21 cellular contexts compared by ENCODE assay signal in the genomic region with DNA sequence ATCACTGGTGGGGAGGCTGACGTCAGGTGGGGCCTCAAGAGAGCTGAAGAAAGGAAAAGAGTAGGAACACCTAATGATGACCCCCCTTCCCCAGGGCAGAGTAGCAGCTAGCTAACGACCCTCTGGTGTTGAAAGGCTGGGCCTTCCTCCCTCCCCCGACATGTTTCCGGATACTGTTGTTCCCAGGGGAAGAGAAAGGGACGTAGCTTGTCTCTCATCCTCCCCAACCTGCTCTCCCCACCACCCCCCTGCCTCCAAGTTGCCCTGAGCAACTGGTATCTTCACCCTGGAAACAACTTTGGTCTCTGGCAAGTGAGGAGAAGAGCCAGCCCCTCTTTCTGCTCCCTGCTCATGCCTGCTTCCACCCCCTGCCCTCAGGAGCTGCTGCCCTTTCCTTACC. TPM values are rescaled to one million over a fixed set of nuclear protein-coding genes. Genes with fewer than 3 reads are reported as not detected.
DNase-seq lines count a peak whose midpoint lies in the region; ATAC-seq and TF ChIP-seq lines count a peak whose summit lies in the region.
"Had no signal": no experiment of that assay in that cellular context is flagged by ENCODE, and none has a peak within 500 bp of the region (broad histone marks: within the 10 kb centered on the region; RNA-seq: fewer than 3 reads in every experiment).

No MANE protein-coding gene starts in this region.

- no peak for TF ChIP-seq CTCF in GM10266 (IDR thresholded peaks at IDR 0.05; ENCODE audit: control insufficient read depth, insufficient read depth, low read depth, missing control alignments)
- no peak for TF ChIP-seq CTCF in gastroesophageal sphincter (IDR thresholded peaks at IDR 0.05)
- no peak for TF ChIP-seq CTCF in neural progenitor cell (IDR thresholded peaks at IDR 0.05)

- no peak for TF ChIP-seq POLR2A in gastroesophageal sphincter (IDR thresholded peaks at IDR 0.05)

- H3K27ac Mint-ChIP-seq in neural progenitor cell, result no peak overlapping the region
- no peak overlapping the region for H3K27ac Mint-ChIP-seq in stimulated activated effector memory CD8-positive, alpha-beta T cell treated with anti-CD3 and anti-CD28 coated beads, Interleukin-12 subunit alpha, Interleukin-12 subunit beta, amount 100 ng/mL, for 72 hours
- H3K27ac Mint-ChIP-seq: IgD-negative memory B cell; stimulated activated naive CD8-positive, alpha-beta T cell treated with anti-CD3 and anti-CD28 coated beads, Interleukin-15, amount 100 ng/mL, for 72 hours had no signal

- H3K4me1 ChIP-seq in HUES6 (ENCODE audit: control insufficient read depth, insufficient read depth, low read length) (peaks cover 38% of the 10 kb centered on the region), gastroesophageal sphincter (peaks cover 0 to 53% (median 26%) of the 10 kb centered on the region in 3 donors), neural progenitor cell (peaks cover 30% of the 10 kb centered on the region)

- H3K9me3 Mint-ChIP-seq in neural progenitor cell, result no peaks in the 10 kb centered on the region
- no peaks in the 10 kb centered on the region for H3K9me3 Mint-ChIP-seq in stimulated activated effector memory CD8-positive, alpha-beta T cell treated with anti-CD3 and anti-CD28 coated beads, Interleukin-12 subunit alpha, Interleukin-12 subunit beta, amount 100 ng/mL, for 72 hours
- H3K9me3 Mint-ChIP-seq: IgD-negative memory B cell; stimulated activated naive CD8-positive, alpha-beta T cell treated with anti-CD3 and anti-CD28 coated beads, Interleukin-15, amount 100 ng/mL, for 72 hours had no signal

- peaks cover 25% of the 10 kb centered on the region for H3K27me3 ChIP-seq in HUES6 (ENCODE audit: control insufficient read depth, insufficient read depth, low read length)
- no peaks in the 10 kb centered on the region for H3K27me3 ChIP-seq in gastroesophageal sphincter
- peaks cover 32% of the 10 kb centered on the region for H3K27me3 ChIP-seq in neural progenitor cell
- H3K27me3 ChIP-seq: ascending aorta had no signal

- H3K4me3 ChIP-seq in HUES6 (ENCODE audit: low read depth, low read length) (peak overlapping the region; percentile 73; the same call in 1 of the 2 replicates), gastroesophageal sphincter (peak overlapping the region in 1 of 2 donors; percentile 67), neural progenitor cell (peak overlapping the region; percentile 8)

- H3K27ac ChIP-seq in HUES6 (ENCODE audit: low read depth, low read length) (no peak overlapping the region), gastroesophageal sphincter (peak overlapping the region in 3 of 4 donors; percentile 82 to 93 (median 86)), neural progenitor cell (no peak overlapping the region)

- H3K9me3 ChIP-seq in HUES6 (ENCODE audit: control insufficient read depth, insufficient read depth, low read depth, low read length) (no peaks in the 10 kb centered on the region), gastroesophageal sphincter (no peaks in the 10 kb centered on the region), neural progenitor cell (ENCODE audit: low read depth) (no peaks in the 10 kb centered on the region)
- H3K9me3 ChIP-seq: ascending aorta had no signal

- H3K79me2 ChIP-seq in neural progenitor cell (ENCODE audit: low read depth), result no peaks in the 10 kb centered on the region

- ATAC-seq in gastroesophageal sphincter (no peak), left lobe of liver (no peak)
- ATAC-seq in stimulated activated effector memory CD8-positive, alpha-beta T cell treated with anti-CD3 and anti-CD28 coated beads, Interleukin-12 subunit alpha, Interleukin-12 subunit beta, amount 100 ng/mL, for 72 hours, result no peak
- ATAC-seq: sciatic nerve; stimulated activated naive CD8-positive, alpha-beta T cell treated with anti-CD3 and anti-CD28 coated beads, Interleukin-15, amount 100 ng/mL, for 72 hours had no signal

- H4K20me1 ChIP-seq in neural progenitor cell (ENCODE audit: low read depth), result peaks cover 26% of the 10 kb centered on the region

- peak overlapping the region; percentile 91 for H3K4me2 ChIP-seq in neural progenitor cell

- H2AFZ ChIP-seq in neural progenitor cell (replicated peaks), result no peak overlapping the region

- DNase-seq in GM10266 (ENCODE audit: extremely low spot score), result peak; percentile 7
- peak; percentile 29 for DNase-seq in neural progenitor cell (ENCODE audit: low spot score)
- no peak for DNase-seq in left lobe of liver (ENCODE audit: low spot score)
- no peak for DNase-seq in HUDEP-2 (lab: John Stamatoyannopoulos, UW; ENCODE audit: unreplicated experiment in 76 of 76)
- no peak for DNase-seq in stimulated activated effector memory CD8-positive, alpha-beta T cell treated with anti-CD3 and anti-CD28 coated beads, Interleukin-12 subunit alpha, Interleukin-12 subunit beta, amount 100 ng/mL, for 72 hours (ENCODE audit: low spot score in 2 of 2)
- DNase-seq: activated CD4-positive, alpha-beta T cell treated with anti-CD3 and anti-CD28 coated beads, Interleukin-2, amount 50 U/mL, for 48 hours; activated naive CD4-positive, alpha-beta T cell treated with anti-CD3 and anti-CD28 coated beads, Interleukin-2, amount 50 U/mL, for 16 hours; activated T-cell treated with anti-CD3 and anti-CD28 coated beads, Interleukin-2, amount 50 U/mL, for 1 hour; COR-L47; EL; foreskin fibroblast; MM.1S; NCI-H1694; stimulated activated CD4-positive, alpha-beta T cell treated with anti-CD3 and anti-CD28 coated beads, Interleukin-1b, Interleukin-23, amount 100 ng/mL, for 48 hours; stimulated activated naive CD8-positive, alpha-beta T cell treated with anti-CD3 and anti-CD28 coated beads, Interleukin-15, amount 100 ng/mL, for 72 hours; T-helper 1 cell had no signal

- H3K27me3 Mint-ChIP-seq in neural progenitor cell (ENCODE audit: insufficient read depth, low read depth), result peaks cover 16% of the 10 kb centered on the region

- peaks cover 17% of the 10 kb centered on the region for H3K36me3 Mint-ChIP-seq in neural progenitor cell
- H3K36me3 Mint-ChIP-seq in stimulated activated effector memory CD8-positive, alpha-beta T cell treated with anti-CD3 and anti-CD28 coated beads, Interleukin-12 subunit alpha, Interleukin-12 subunit beta, amount 100 ng/mL, for 72 hours, result no peaks in the 10 kb centered on the region
- H3K36me3 Mint-ChIP-seq: IgD-negative memory B cell had no signal

- peaks cover 39% of the 10 kb centered on the region for H3K4me1 Mint-ChIP-seq in neural progenitor cell
- peaks cover 30% of the 10 kb centered on the region for H3K4me1 Mint-ChIP-seq in stimulated activated effector memory CD8-positive, alpha-beta T cell treated with anti-CD3 and anti-CD28 coated beads, Interleukin-12 subunit alpha, Interleukin-12 subunit beta, amount 100 ng/mL, for 72 hours

- TF ChIP-seq EP300 in gastroesophageal sphincter (IDR thresholded peaks at IDR 0.05), result no peak

- WGBS in gastroesophageal sphincter (ENCODE audit: low coverage in 1 of 2), 2 donors, result 37 to 45% methylated on average over 2 to 4 of the region's 5 CpGs

- peaks cover 27% of the 10 kb centered on the region for H3F3A ChIP-seq in neural progenitor cell (ENCODE audit: low read depth)

- H3K36me3 ChIP-seq in HUES6 (ENCODE audit: control insufficient read depth, insufficient read depth, low read length) (peaks cover 7% of the 10 kb centered on the region; the same call in 1 of the 2 replicates), gastroesophageal sphincter (peaks cover 0 to 23% of the 10 kb centered on the region in 2 donors), neural progenitor cell (no peaks in the 10 kb centered on the region)
- H3K36me3 ChIP-seq: ascending aorta had no signal

- no peak overlapping the region for H3K9ac ChIP-seq in HUES6 (ENCODE audit: low read length)
- no peak overlapping the region for H3K9ac ChIP-seq in neural progenitor cell

- H3K4me3 Mint-ChIP-seq in neural progenitor cell, result peak overlapping the region; percentile 91
- H3K4me3 Mint-ChIP-seq in stimulated activated effector memory CD8-positive, alpha-beta T cell treated with anti-CD3 and anti-CD28 coated beads, Interleukin-12 subunit alpha, Interleukin-12 subunit beta, amount 100 ng/mL, for 72 hours, result no peak overlapping the region
- H3K4me3 Mint-ChIP-seq: stimulated activated naive CD8-positive, alpha-beta T cell treated with anti-CD3 and anti-CD28 coated beads, Interleukin-15, amount 100 ng/mL, for 72 hours had no signal

RNA-seq across cellular contexts. Expression of gene SEMA6C, which starts 2.4 kb away (rescaled TPM):
- total RNA-seq in gastroesophageal sphincter (10 to 100 TPM in 1 of 4 donors, 1 to 10 TPM in 3; 6.1 to 13.9 (median 8.0) TPM), neural progenitor cell (ENCODE audit: low replicate concordance) (5.6 and 12.1 TPM in 2 replicates), left lobe of liver (6.4 TPM)

RNA-seq across cellular contexts. Expression of gene TNFAIP8L2, which starts 12.5 kb away (rescaled TPM):
- total RNA-seq in gastroesophageal sphincter (1 to 10 TPM in 3 of 4 donors, under 1 TPM in 1; 0.85 to 7.2 (median 4.4) TPM), neural progenitor cell (ENCODE audit: low replicate concordance) (not detected in 2 replicates), left lobe of liver (0.96 TPM)
- total RNA-seq: ascending aorta had no signal

RNA-seq across cellular contexts. Expression of gene LYSMD1, which starts 21.7 kb away (rescaled TPM):
- total RNA-seq in gastroesophageal sphincter (10 to 100 TPM; 14.0 to 28.6 (median 14.4) TPM), neural progenitor cell (ENCODE audit: low replicate concordance) (15.5 and 18.9 TPM in 2 replicates), left lobe of liver (3.9 TPM)

RNA-seq across cellular contexts. Expression of gene SCNM1, which starts 22.0 kb away (rescaled TPM):
- total RNA-seq in gastroesophageal sphincter (10 to 100 TPM; 18.7 to 32.0 (median 25.6) TPM), neural progenitor cell (ENCODE audit: low replicate concordance) (22.0 and 25.3 TPM in 2 replicates), left lobe of liver (9.4 TPM)

RNA-seq across cellular contexts. Expression of gene TMOD4, which starts 31.8 kb away (rescaled TPM):
- total RNA-seq in gastroesophageal sphincter, result 1 to 10 TPM in 1 of 4 donors, not detected in 3; 2.2 TPM
- not detected in 2 replicates for total RNA-seq in neural progenitor cell (ENCODE audit: low replicate concordance)
- 0.33 TPM for total RNA-seq in left lobe of liver
- total RNA-seq: ascending aorta had no signal

Comparison
In these comparisons a context has a peak if more than half of its experiments do, and no peak if none do; other contexts are left out.
1. DNase-seq: peak in GM10266 (single experiment) and neural progenitor cell (single experiment); none in left lobe of liver (single experiment), HUDEP-2 (0 of 76) and stimulated activated effector memory CD8-positive, alpha-beta T cell treated with anti-CD3 and anti-CD28 coated beads, Interleukin-12 subunit alpha, Interleukin-12 subunit beta, amount 100 ng/mL, for 72 hours (0 of 2).
2. H3K27ac ChIP-seq: peak in gastroesophageal sphincter (3 of 4); none in HUES6 (single experiment) and neural progenitor cell (single experiment).